ENCODE assay signal across 1 cellular context in the genomic region with DNA sequence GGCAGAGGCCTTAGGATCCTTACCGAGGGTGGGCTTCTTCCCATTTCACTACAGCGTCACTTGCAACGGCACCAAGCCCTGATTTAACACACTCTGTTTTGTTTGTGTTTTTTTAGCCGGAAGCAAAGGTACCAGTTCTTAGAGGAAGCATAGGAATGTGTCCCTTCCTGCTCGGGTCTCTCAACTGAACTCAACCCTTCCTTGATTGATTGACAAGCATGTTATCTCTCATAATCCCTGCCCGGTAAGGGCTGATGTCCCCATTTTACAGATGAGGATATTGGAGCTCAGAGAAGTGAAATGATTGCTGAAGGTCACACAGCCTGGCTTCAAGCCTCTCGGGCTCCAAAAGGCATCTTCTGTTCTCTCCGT.
TF ChIP-seq lines count a peak whose summit lies in the region.

No MANE protein-coding gene starts in this region.

TF ChIP-seq in endothelial cell of umbilical vein, 7 proteins besides CTCF, POLR2A, EP300 and RAD21:
- TF ChIP-seq JUN (IDR thresholded peaks at IDR 0.05; ENCODE audit: borderline replicate concordance, insufficient read depth, insufficient read length, low read depth) (no peak), MAX (IDR thresholded peaks at IDR 0.05; ENCODE audit: insufficient read depth, insufficient read length) (no peak), FOS (IDR thresholded peaks at IDR 0.05; ENCODE audit: borderline replicate concordance, insufficient read depth, low read length) (no peak), POLR2AphosphoS5 (IDR thresholded peaks at IDR 0.05; ENCODE audit: insufficient read depth, low read depth, low read length) (no peak), MYC (IDR thresholded peaks at IDR 0.05; ENCODE audit: low read depth, low read length) (no peak), GATA2 (IDR thresholded peaks at IDR 0.05; ENCODE audit: insufficient read depth, insufficient read length, low read depth, low read length) (no peak), EZH2 (IDR thresholded peaks at IDR 0.05; ENCODE audit: borderline replicate concordance, low read depth, low read length, severe bottlenecking) (no peak)
